Comparison of ENCODE assay signal across 9 cellular contexts in genomic region chr18:44594779-44595467, GRCh38.
DNase-seq lines count a peak whose midpoint lies in the region; ATAC-seq, FAIRE-seq and TF ChIP-seq lines count a peak whose summit lies in the region.
"Had no signal": no experiment of that assay in that cellular context is flagged by ENCODE, and none has a peak within 500 bp of the region (broad histone marks: within the 10 kb centered on the region; RNA-seq: fewer than 3 reads in every experiment).

No MANE protein-coding gene starts in this region.

- WGBS in heart left ventricle, 4 donors = 32 to 47% (median 38%) methylated on average over 3 of the region's 3 CpGs
- 82 to 88% methylated on average over 3 of the region's 3 CpGs for WGBS in sigmoid colon, 2 donors

- no peak overlapping the region for H3K4me3 ChIP-seq in astrocyte of the cerebellum (ENCODE audit: low read depth, low read length)
- H3K4me3 ChIP-seq in heart left ventricle = no peak overlapping the region
- no peak overlapping the region for H3K4me3 ChIP-seq in sigmoid colon

- H3K36me3 ChIP-seq in heart left ventricle = no peaks in the 10 kb centered on the region
- H3K36me3 ChIP-seq in sigmoid colon = no peaks in the 10 kb centered on the region

- H3K27me3 ChIP-seq in heart left ventricle (no peaks in the 10 kb centered on the region), sigmoid colon (no peaks in the 10 kb centered on the region)

- DNase-seq in HS-27A (ENCODE audit: low read depth) (peak; percentile 77), astrocyte of the cerebellum (ENCODE audit: low read depth) (peak; percentile 64), heart left ventricle (no peak), sigmoid colon (no peak), HUDEP-2 (lab: John Stamatoyannopoulos, UW; ENCODE audit: unreplicated experiment in 76 of 76) (no peak), GM19238 (ENCODE audit: insufficient read length, low spot score) (no peak), GM12891 (ENCODE audit: insufficient read length, low spot score) (no peak)
- DNase-seq: SHP77 had no signal

- TF ChIP-seq CTCF in astrocyte of the cerebellum (IDR thresholded peaks at IDR 0.05; ENCODE audit: low read depth, low read length, missing control alignments) = no peak
- TF ChIP-seq CTCF in heart left ventricle (IDR thresholded peaks at IDR 0.05) = no peak
- no peak for TF ChIP-seq CTCF in sigmoid colon (IDR thresholded peaks at IDR 0.05)

- TF ChIP-seq EP300 in sigmoid colon (IDR thresholded peaks at IDR 0.05) = no peak

- FAIRE-seq in GM12891 (lab: Jason Lieb, UNC) = no peak

- TF ChIP-seq POLR2A in heart left ventricle (IDR thresholded peaks at IDR 0.05) (no peak), sigmoid colon (IDR thresholded peaks at IDR 0.05) (no peak), GM12891 (IDR thresholded peaks at IDR 0.05; ENCODE audit: low read depth, low read length) (no peak)

- ATAC-seq in heart left ventricle = peak; percentile 63 to 89 (median 74)
- ATAC-seq in GM19324 (IDR thresholded peaks at IDR 0.05; ENCODE audit: low FRiP score, unreplicated experiment) = no peak

- H3K9me3 ChIP-seq in heart left ventricle (no peaks in the 10 kb centered on the region), sigmoid colon (no peaks in the 10 kb centered on the region)

- in situ Hi-C loops in astrocyte of the cerebellum (cut with HindIII; ENCODE audit: low sequenced_read_pairs) = no loop called here

- H3K27ac ChIP-seq in heart left ventricle (peak overlapping the region in 3 of 12 donors; percentile 13 to 34 (median 34)), sigmoid colon (peak overlapping the region in 3 of 4 donors; percentile 36 to 70 (median 43))

- intact Hi-C loops in heart left ventricle (cut with DNase I) (loop anchor here in 3 of 10 donors (5.0 to 10.0 kb wide), 3 partner anchors 72 to 300 kb away; no protein-coding TSS in a partner anchor), sigmoid colon (cut with DNase I) (loop anchor here (5.0 kb wide), 1 partner anchor 82 kb away; no protein-coding TSS in a partner anchor)

- H3K4me1 ChIP-seq in heart left ventricle = peaks cover 0 to 60% (median 17%) of the 10 kb centered on the region in 12 donors
- peaks cover 0 to 67% (median 45%) of the 10 kb centered on the region in 4 donors for H3K4me1 ChIP-seq in sigmoid colon

TF ChIP-seq in GM12891, 5 proteins besides CTCF, POLR2A, EP300 and RAD21:
- TF ChIP-seq PAX5 (IDR thresholded peaks at IDR 0.05; ENCODE audit: insufficient read depth, low read length, severe bottlenecking) (no peak), TAF1 (IDR thresholded peaks at IDR 0.05; ENCODE audit: low read depth, low read length) (no peak), POU2F2 (IDR thresholded peaks at IDR 0.05; ENCODE audit: low read depth, low read length) (no peak), SPI1 (IDR thresholded peaks at IDR 0.05; ENCODE audit: low read depth, low read length) (no peak), POLR2AphosphoS5 (IDR thresholded peaks at IDR 0.05; ENCODE audit: low read depth, low read length) (no peak)

Comparison
In these comparisons a context has a peak if more than half of its experiments do, and no peak if none do; other contexts are left out.
1. DNase-seq: peak in HS-27A (single experiment) and astrocyte of the cerebellum (single experiment); none in heart left ventricle (0 of 5), sigmoid colon (single experiment), HUDEP-2 (0 of 76), GM19238 (single experiment) and GM12891 (single experiment).